ENCODE assay signal across 21 cellular contexts in the genomic region with DNA sequence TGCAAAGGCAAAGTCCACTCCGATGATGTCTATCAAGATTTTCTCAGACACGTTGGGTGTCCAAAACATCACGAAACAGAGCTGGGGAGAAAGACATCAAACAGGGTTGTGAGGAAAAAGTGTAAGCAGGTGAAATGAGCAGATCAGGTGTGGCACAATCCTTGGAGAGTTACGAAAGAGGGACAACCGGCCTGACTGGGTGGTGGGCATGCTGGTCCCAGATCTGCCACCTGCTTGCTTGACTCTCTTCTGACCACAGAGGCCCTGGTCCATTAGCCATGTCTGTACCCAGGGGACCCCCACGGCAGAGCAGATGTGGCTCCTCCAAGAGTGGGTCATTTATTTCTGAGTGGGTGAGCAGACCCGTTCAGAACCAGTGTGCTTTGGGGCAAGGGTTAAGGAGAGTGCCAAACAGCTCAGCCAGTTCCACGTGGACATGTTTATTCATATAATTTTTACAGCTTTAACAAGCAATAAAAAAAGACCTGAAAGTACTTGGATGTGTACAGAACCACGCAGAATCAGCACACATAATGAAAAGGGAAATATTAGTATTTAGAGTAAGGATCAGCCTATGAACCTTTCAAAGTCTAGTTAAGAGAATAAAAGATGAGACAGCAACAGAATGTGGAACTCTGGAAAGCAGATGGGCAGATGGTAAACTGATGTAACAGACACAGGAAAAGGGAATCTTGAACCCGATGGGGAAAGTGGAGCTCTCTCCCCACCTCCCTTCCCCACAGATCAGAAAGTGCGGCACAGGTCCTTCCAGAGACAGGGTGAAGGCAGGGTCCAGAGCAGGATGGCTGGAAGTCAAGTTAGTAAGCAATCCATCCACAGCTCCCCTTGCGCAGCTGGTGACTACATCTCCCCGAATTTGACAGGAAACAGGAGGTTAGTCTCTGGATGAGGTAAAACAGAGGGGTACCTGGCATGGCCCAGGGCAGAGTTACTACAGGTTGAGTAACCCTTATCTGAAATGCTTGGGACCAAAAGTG. TPM values are rescaled to one million over a fixed set of nuclear protein-coding genes. Genes with fewer than 3 reads are reported as not detected.
DNase-seq lines count a peak whose midpoint lies in the region; ATAC-seq and TF ChIP-seq lines count a peak whose summit lies in the region.
"Had no signal": no experiment of that assay in that cellular context is flagged by ENCODE, and none has a peak within 500 bp of the region (broad histone marks: within the 10 kb centered on the region; RNA-seq: fewer than 3 reads in every experiment).

No MANE protein-coding gene starts in this region.

- H3K9me3 ChIP-seq in liver (ENCODE audit: control insufficient read depth in 4 of 4, low read length in 3 of 4): no peaks in the 10 kb centered on the region
- no peaks in the 10 kb centered on the region for H3K9me3 ChIP-seq in suprapubic skin
- H3K9me3 ChIP-seq: heart right ventricle, thoracic aorta had no signal

- DNase-seq in natural killer cell (no peak), suprapubic skin (ENCODE audit: low spot score in 2 of 2) (peak; percentile 33 to 45), SW480 (ENCODE audit: low spot score) (no peak)
- DNase-seq in natural killer cell treated with Interleukin-12 subunit alpha and Interleukin-12 subunit beta and Interleukin-15 and Interleukin-18, amount 100 ng/mL, for 72 hours (ENCODE audit: low spot score): no peak
- no peak for DNase-seq in activated CD4-positive, alpha-beta memory T cell treated with anti-CD3 and anti-CD28 coated beads, Interleukin-2, amount 10 ng/mL, durations not matched to agents 7 days and 5 days
- no peak for DNase-seq in stimulated activated CD4-positive, alpha-beta T cell treated with anti-CD3 and anti-CD28 coated beads, Interleukin-12 subunit alpha, Interleukin-12 subunit beta, amount 100 ng/mL, for 4 hours
- DNase-seq: amniotic stem cell; effector CD8-positive, alpha-beta T cell; GOT3; heart right ventricle; NCI-H2081; NCI-H524; SIG-M5; stimulated activated CD4-positive, alpha-beta T cell treated with anti-CD3 and anti-CD28 coated beads, Interleukin-2, amount 100 ng/mL, for 48 hours; T1000 had no signal

- H3K27ac ChIP-seq in liver (ENCODE audit: low read depth in 1 of 2, low read length in 2 of 2) (peak overlapping the region; percentile 38 to 75), suprapubic skin (no peak overlapping the region)
- H3K27ac ChIP-seq: HL-60, thoracic aorta had no signal

- 53% methylated on average over 13 of the region's 13 CpGs for WGBS in liver
- 64% methylated on average over 13 of the region's 13 CpGs for WGBS in suprapubic skin

- peak overlapping the region; percentile 38 to 84 for H3K27ac Mint-ChIP-seq in natural killer cell
- H3K27ac Mint-ChIP-seq in natural killer cell treated with Interleukin-12 subunit alpha and Interleukin-12 subunit beta and Interleukin-15 and Interleukin-18, amount 100 ng/mL, for 72 hours: peak overlapping the region in 1 of 2 donors; percentile 64
- H3K27ac Mint-ChIP-seq in activated CD4-positive, alpha-beta memory T cell treated with anti-CD3 and anti-CD28 coated beads, Interleukin-2, amount 10 ng/mL, durations not matched to agents 7 days and 5 days: peak overlapping the region; percentile 61
- H3K27ac Mint-ChIP-seq: mesothelial cell of epicardium had no signal

- TF ChIP-seq RAD21 in liver (IDR thresholded peaks at IDR 0.05): no peak

- ATAC-seq in natural killer cell (no peak), HG03457 (IDR thresholded peaks at IDR 0.05; ENCODE audit: unreplicated experiment) (no peak)
- no peak for ATAC-seq in natural killer cell treated with Interleukin-12 subunit alpha and Interleukin-12 subunit beta and Interleukin-15 and Interleukin-18, amount 100 ng/mL, for 72 hours
- ATAC-seq: heart right ventricle, K562 had no signal

- peaks cover 12 to 19% of the 10 kb centered on the region in 2 donors for H3K4me1 Mint-ChIP-seq in natural killer cell
- peaks cover 8 to 26% of the 10 kb centered on the region in 2 donors for H3K4me1 Mint-ChIP-seq in natural killer cell treated with Interleukin-12 subunit alpha and Interleukin-12 subunit beta and Interleukin-15 and Interleukin-18, amount 100 ng/mL, for 72 hours (ENCODE audit: low read depth in 2 of 2)
- peaks cover 15% of the 10 kb centered on the region for H3K4me1 Mint-ChIP-seq in activated CD4-positive, alpha-beta memory T cell treated with anti-CD3 and anti-CD28 coated beads, Interleukin-2, amount 10 ng/mL, durations not matched to agents 7 days and 5 days
- H3K4me1 Mint-ChIP-seq: mesothelial cell of epicardium had no signal

- POLR2A ChIA-PET in activated CD4-positive, alpha-beta memory T cell treated with anti-CD3 and anti-CD28 coated beads, Interleukin-2, amount 10 ng/mL, durations not matched to agents 7 days and 5 days (lab: Charles Lee): interaction anchor here (2.1 kb wide), 1 partner anchor 10 kb away, joined by 9 read pairs; no protein-coding TSS in a partner anchor

- H3K27me3 ChIP-seq in liver (ENCODE audit: control insufficient read depth in 4 of 4, insufficient read depth in 4 of 4, low read length in 3 of 4) (no peaks in the 10 kb centered on the region), suprapubic skin (no peaks in the 10 kb centered on the region)
- H3K27me3 ChIP-seq: heart right ventricle had no signal

- CTCF ChIA-PET in activated CD4-positive, alpha-beta memory T cell treated with anti-CD3 and anti-CD28 coated beads, Interleukin-2, amount 10 ng/mL, durations not matched to agents 7 days and 5 days (lab: Charles Lee): interaction anchor here (0.9 kb wide), 1 partner anchor 10 kb away, joined by 3 read pairs; no protein-coding TSS in a partner anchor

- H3K36me3 ChIP-seq in liver (ENCODE audit: control insufficient read depth in 4 of 4, insufficient read depth in 3 of 4, low read depth in 1 of 4, low read length in 3 of 4) (peaks cover 4 to 25% (median 16%) of the 10 kb centered on the region in 4 donors), suprapubic skin (peaks cover 38% of the 10 kb centered on the region)

- no peak for TF ChIP-seq CTCF in natural killer cell (IDR thresholded peaks at IDR 0.05)
- no peak for TF ChIP-seq CTCF in liver (IDR thresholded peaks at IDR 0.05; ENCODE audit: low read depth, low read length, missing input control)
- no peak for TF ChIP-seq CTCF in suprapubic skin (IDR thresholded peaks at IDR 0.05)

- no peak for TF ChIP-seq POLR2A in suprapubic skin (IDR thresholded peaks at IDR 0.05)

- H3K9ac ChIP-seq in liver (ENCODE audit: low read depth in 1 of 2, low read length in 2 of 2): no peak overlapping the region

- intact Hi-C loops in natural killer cell (cut with micrococcal nuclease): no loop called here

- H3K4me3 ChIP-seq in liver (ENCODE audit: low read depth in 1 of 3, low read length in 3 of 3) (no peak overlapping the region), suprapubic skin (no peak overlapping the region)
- H3K4me3 ChIP-seq: heart right ventricle, K562, thoracic aorta had no signal

- H3K4me3 Mint-ChIP-seq in natural killer cell: no peak overlapping the region
- H3K4me3 Mint-ChIP-seq in natural killer cell treated with Interleukin-12 subunit alpha and Interleukin-12 subunit beta and Interleukin-15 and Interleukin-18, amount 100 ng/mL, for 72 hours: no peak overlapping the region
- H3K4me3 Mint-ChIP-seq in activated CD4-positive, alpha-beta memory T cell treated with anti-CD3 and anti-CD28 coated beads, Interleukin-2, amount 10 ng/mL, durations not matched to agents 7 days and 5 days: no peak overlapping the region
- H3K4me3 Mint-ChIP-seq: mesothelial cell of epicardium had no signal

- H3K27me3 Mint-ChIP-seq in natural killer cell (ENCODE audit: low read depth in 2 of 2): no peaks in the 10 kb centered on the region
- H3K27me3 Mint-ChIP-seq in natural killer cell treated with Interleukin-12 subunit alpha and Interleukin-12 subunit beta and Interleukin-15 and Interleukin-18, amount 100 ng/mL, for 72 hours: no peaks in the 10 kb centered on the region
- no peaks in the 10 kb centered on the region for H3K27me3 Mint-ChIP-seq in activated CD4-positive, alpha-beta memory T cell treated with anti-CD3 and anti-CD28 coated beads, Interleukin-2, amount 10 ng/mL, durations not matched to agents 7 days and 5 days

- H3K4me1 ChIP-seq in liver (ENCODE audit: control insufficient read depth in 4 of 4, insufficient read depth in 4 of 4, low read length in 3 of 4): peaks cover 4 to 25% (median 14%) of the 10 kb centered on the region in 4 donors
- no peaks in the 10 kb centered on the region for H3K4me1 ChIP-seq in suprapubic skin

- no peak for TF ChIP-seq EP300 in suprapubic skin (IDR thresholded peaks at IDR 0.05)

- H3K9me3 Mint-ChIP-seq in natural killer cell: no peaks in the 10 kb centered on the region
- H3K9me3 Mint-ChIP-seq in natural killer cell treated with Interleukin-12 subunit alpha and Interleukin-12 subunit beta and Interleukin-15 and Interleukin-18, amount 100 ng/mL, for 72 hours: no peaks in the 10 kb centered on the region
- H3K9me3 Mint-ChIP-seq in activated CD4-positive, alpha-beta memory T cell treated with anti-CD3 and anti-CD28 coated beads, Interleukin-2, amount 10 ng/mL, durations not matched to agents 7 days and 5 days: no peaks in the 10 kb centered on the region

- peaks cover 2% of the 10 kb centered on the region for H3K36me3 Mint-ChIP-seq in natural killer cell
- H3K36me3 Mint-ChIP-seq in natural killer cell treated with Interleukin-12 subunit alpha and Interleukin-12 subunit beta and Interleukin-15 and Interleukin-18, amount 100 ng/mL, for 72 hours: peaks cover 7% of the 10 kb centered on the region
- peaks cover 58% of the 10 kb centered on the region for H3K36me3 Mint-ChIP-seq in activated CD4-positive, alpha-beta memory T cell treated with anti-CD3 and anti-CD28 coated beads, Interleukin-2, amount 10 ng/mL, durations not matched to agents 7 days and 5 days (ENCODE audit: low read depth)

TF ChIP-seq in liver, 16 proteins besides CTCF, POLR2A, EP300 and RAD21 (continues in another document):
- TF ChIP-seq HNF4A (conservative IDR thresholded peaks at IDR 0.05): no peak

RNA-seq across cellular contexts. Expression of a gene that starts 52.5 kb away (rescaled TPM):
- total RNA-seq in natural killer cell (100 to 1,000 TPM in 2 of 3 donors, 10 to 100 TPM in 1; 96.5 to 166 (median 102) TPM), liver (10 to 100 TPM; 12.7 to 44.4 TPM), suprapubic skin (100 to 1,000 TPM in 1 of 4 donors, 10 to 100 TPM in 3; 44.8 to 155 (median 62.5) TPM)
- total RNA-seq in natural killer cell treated with Interleukin-12 subunit alpha and Interleukin-12 subunit beta and Interleukin-15 and Interleukin-18, amount 100 ng/mL, for 72 hours: 100 to 1,000 TPM; 111 to 135 TPM
- 10 to 100 TPM; 69.6 to 71.7 TPM for total RNA-seq in activated CD4-positive, alpha-beta memory T cell treated with anti-CD3 and anti-CD28 coated beads, Interleukin-2, amount 10 ng/mL, durations not matched to agents 7 days and 5 days
- polyA plus RNA-seq in liver: 10 to 100 TPM in 1 of 2 donors, 1 to 10 TPM in 1; 8.6 to 11.6 TPM

Comparison
In these comparisons a context has a peak if more than half of its experiments do, and no peak if none do; other contexts are left out.
1. DNase-seq: peak in suprapubic skin (2 of 2); none in natural killer cell (single experiment), natural killer cell treated with Interleukin-12 subunit alpha and Interleukin-12 subunit beta and Interleukin-15 and Interleukin-18, amount 100 ng/mL, for 72 hours (single experiment), activated CD4-positive, alpha-beta memory T cell treated with anti-CD3 and anti-CD28 coated beads, Interleukin-2, amount 10 ng/mL, durations not matched to agents 7 days and 5 days (single experiment), stimulated activated CD4-positive, alpha-beta T cell treated with anti-CD3 and anti-CD28 coated beads, Interleukin-12 subunit alpha, Interleukin-12 subunit beta, amount 100 ng/mL, for 4 hours (single experiment) and SW480 (single experiment).